ENCODE assay signal across 29 cellular contexts in the genomic region with DNA sequence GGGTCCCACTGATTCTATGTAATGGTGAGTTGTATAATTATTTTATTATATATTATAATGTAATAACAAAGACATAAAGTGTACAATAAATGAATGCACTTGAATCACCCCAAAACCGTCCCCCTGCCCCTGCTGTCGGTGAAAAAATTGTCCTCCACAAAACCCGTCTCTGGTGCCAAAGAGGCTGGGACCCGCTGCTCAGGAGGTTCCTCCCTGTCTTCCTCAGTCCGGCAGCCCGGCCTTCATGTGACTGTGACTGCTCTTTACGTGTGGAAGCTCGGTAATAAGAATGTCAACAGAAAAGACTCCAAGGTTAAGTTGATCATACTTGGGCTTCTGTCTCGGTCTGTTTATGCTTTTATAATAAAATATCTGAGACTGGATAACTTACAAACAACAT.
"Had no signal": no experiment of that assay in that cellular context is flagged by ENCODE, and none has a peak within 500 bp of the region (broad histone marks: within the 10 kb centered on the region; RNA-seq: fewer than 3 reads in every experiment).

No MANE protein-coding gene starts in this region.

- ATAC-seq: naive thymus-derived CD4-positive, alpha-beta T cell; natural killer cell; psoas muscle; right cardiac atrium; right lobe of liver; stimulated activated effector memory CD8-positive, alpha-beta T cell treated with anti-CD3 and anti-CD28 coated beads, Interleukin-12 subunit alpha, Interleukin-12 subunit beta, amount 100 ng/mL, for 72 hours; stimulated activated naive B cell treated with anti-CD40 and anti-IgM and Interleukin-4, amounts not matched to agents 10 μg/mL and 1 μg/mL and 100 μg/mL, for 72 hours had no signal

- FAIRE-seq: small intestine had no signal

- H3K27me3 Mint-ChIP-seq: naive thymus-derived CD4-positive, alpha-beta T cell; progenitor cell of endocrine pancreas; stimulated activated naive B cell treated with anti-CD40 and anti-IgM and Interleukin-4, amounts not matched to agents 10 μg/mL and 1 μg/mL and 100 μg/mL, for 72 hours; stimulated activated naive CD8-positive, alpha-beta T cell treated with anti-CD3 and anti-CD28 coated beads, Interleukin-15, Interleukin-2, amounts not matched to agents 100 ng/mL and 50 ng/mL, for 24 hours had no signal

- H3K27ac ChIP-seq: neural progenitor cell, ovary, parathyroid adenoma, psoas muscle, right lobe of liver, sigmoid colon, stomach, thoracic aorta, thyroid gland, tibial nerve, upper lobe of left lung, vagina had no signal

- DNase-seq: naive thymus-derived CD4-positive, alpha-beta T cell; natural killer cell; occipital lobe; ovary; posterior cingulate gyrus; psoas muscle; right cardiac atrium; right lobe of liver; sigmoid colon; small intestine; stimulated activated CD4-positive, alpha-beta T cell treated with anti-CD3 and anti-CD28 coated beads, Interleukin-15, amount 100 ng/mL, for 24 hours; stimulated activated CD4-positive, alpha-beta T cell treated with anti-CD3 and anti-CD28 coated beads, Interleukin-2, amount 100 ng/mL, for 24 hours; stimulated activated CD4-positive, alpha-beta T cell treated with anti-CD3 and anti-CD28 coated beads, Interleukin-2, amount 100 ng/mL, for 48 hours; stimulated activated CD4-positive, alpha-beta T cell treated with anti-CD3 and anti-CD28 coated beads, Interleukin-4, amount 100 ng/mL, for 24 hours; stimulated activated naive B cell treated with anti-CD40 and anti-IgM and Interleukin-4, amounts not matched to agents 10 μg/mL and 1 μg/mL and 100 μg/mL, for 72 hours; stimulated activated naive CD4-positive, alpha-beta T cell treated with Interleukin-2 at 50 U/mL for 16 hours; stomach; thyroid gland; trophoblast cell; upper lobe of left lung had no signal

- H3K36me3 Mint-ChIP-seq: natural killer cell; stimulated activated effector memory CD8-positive, alpha-beta T cell treated with anti-CD3 and anti-CD28 coated beads, Interleukin-12 subunit alpha, Interleukin-12 subunit beta, amount 100 ng/mL, for 72 hours had no signal

- H3K36me3 ChIP-seq: neural progenitor cell, ovary, right lobe of liver, thoracic aorta, thyroid gland, upper lobe of left lung, vagina had no signal

- H3K9me3 ChIP-seq: ovary, psoas muscle, right lobe of liver, sigmoid colon, stomach, thoracic aorta, thyroid gland, tibial nerve, upper lobe of left lung, vagina had no signal

- H3K27ac Mint-ChIP-seq: naive thymus-derived CD4-positive, alpha-beta T cell; natural killer cell; nephron; neural progenitor cell; stimulated activated effector memory CD8-positive, alpha-beta T cell treated with anti-CD3 and anti-CD28 coated beads, Interleukin-12 subunit alpha, Interleukin-12 subunit beta, amount 100 ng/mL, for 72 hours; stimulated activated naive B cell treated with anti-CD40 and anti-IgM and Interleukin-4, amounts not matched to agents 10 μg/mL and 1 μg/mL and 100 μg/mL, for 72 hours; stimulated activated naive CD8-positive, alpha-beta T cell treated with anti-CD3 and anti-CD28 coated beads, Interleukin-15, Interleukin-2, amounts not matched to agents 100 ng/mL and 50 ng/mL, for 24 hours had no signal

- H3K4me1 ChIP-seq: neural progenitor cell, parathyroid adenoma, psoas muscle, right lobe of liver, sigmoid colon, stomach, thyroid gland, tibial nerve, upper lobe of left lung, vagina had no signal

- H3K9me3 Mint-ChIP-seq: naive thymus-derived CD4-positive, alpha-beta T cell; natural killer cell; stimulated activated effector memory CD8-positive, alpha-beta T cell treated with anti-CD3 and anti-CD28 coated beads, Interleukin-12 subunit alpha, Interleukin-12 subunit beta, amount 100 ng/mL, for 72 hours; stimulated activated naive B cell treated with anti-CD40 and anti-IgM and Interleukin-4, amounts not matched to agents 10 μg/mL and 1 μg/mL and 100 μg/mL, for 72 hours; stimulated activated naive CD8-positive, alpha-beta T cell treated with anti-CD3 and anti-CD28 coated beads, Interleukin-15, Interleukin-2, amounts not matched to agents 100 ng/mL and 50 ng/mL, for 24 hours had no signal

- H3K27me3 ChIP-seq: neural progenitor cell, ovary, right lobe of liver, sigmoid colon, stomach, thyroid gland, tibial nerve, upper lobe of left lung, vagina had no signal

- H3K4me3 ChIP-seq: neural progenitor cell, ovary, psoas muscle, right lobe of liver, sigmoid colon, stomach, thoracic aorta, thyroid gland, tibial nerve, upper lobe of left lung, vagina had no signal

- H3K4me1 Mint-ChIP-seq: naive thymus-derived CD4-positive, alpha-beta T cell; natural killer cell; nephron; stimulated activated effector memory CD8-positive, alpha-beta T cell treated with anti-CD3 and anti-CD28 coated beads, Interleukin-12 subunit alpha, Interleukin-12 subunit beta, amount 100 ng/mL, for 72 hours; stimulated activated naive B cell treated with anti-CD40 and anti-IgM and Interleukin-4, amounts not matched to agents 10 μg/mL and 1 μg/mL and 100 μg/mL, for 72 hours had no signal

- H3K4me3 Mint-ChIP-seq: naive thymus-derived CD4-positive, alpha-beta T cell; natural killer cell; nephron; neural progenitor cell; stimulated activated effector memory CD8-positive, alpha-beta T cell treated with anti-CD3 and anti-CD28 coated beads, Interleukin-12 subunit alpha, Interleukin-12 subunit beta, amount 100 ng/mL, for 72 hours; stimulated activated naive B cell treated with anti-CD40 and anti-IgM and Interleukin-4, amounts not matched to agents 10 μg/mL and 1 μg/mL and 100 μg/mL, for 72 hours; stimulated activated naive CD8-positive, alpha-beta T cell treated with anti-CD3 and anti-CD28 coated beads, Interleukin-15, Interleukin-2, amounts not matched to agents 100 ng/mL and 50 ng/mL, for 24 hours had no signal
